In the genomic region with DNA sequence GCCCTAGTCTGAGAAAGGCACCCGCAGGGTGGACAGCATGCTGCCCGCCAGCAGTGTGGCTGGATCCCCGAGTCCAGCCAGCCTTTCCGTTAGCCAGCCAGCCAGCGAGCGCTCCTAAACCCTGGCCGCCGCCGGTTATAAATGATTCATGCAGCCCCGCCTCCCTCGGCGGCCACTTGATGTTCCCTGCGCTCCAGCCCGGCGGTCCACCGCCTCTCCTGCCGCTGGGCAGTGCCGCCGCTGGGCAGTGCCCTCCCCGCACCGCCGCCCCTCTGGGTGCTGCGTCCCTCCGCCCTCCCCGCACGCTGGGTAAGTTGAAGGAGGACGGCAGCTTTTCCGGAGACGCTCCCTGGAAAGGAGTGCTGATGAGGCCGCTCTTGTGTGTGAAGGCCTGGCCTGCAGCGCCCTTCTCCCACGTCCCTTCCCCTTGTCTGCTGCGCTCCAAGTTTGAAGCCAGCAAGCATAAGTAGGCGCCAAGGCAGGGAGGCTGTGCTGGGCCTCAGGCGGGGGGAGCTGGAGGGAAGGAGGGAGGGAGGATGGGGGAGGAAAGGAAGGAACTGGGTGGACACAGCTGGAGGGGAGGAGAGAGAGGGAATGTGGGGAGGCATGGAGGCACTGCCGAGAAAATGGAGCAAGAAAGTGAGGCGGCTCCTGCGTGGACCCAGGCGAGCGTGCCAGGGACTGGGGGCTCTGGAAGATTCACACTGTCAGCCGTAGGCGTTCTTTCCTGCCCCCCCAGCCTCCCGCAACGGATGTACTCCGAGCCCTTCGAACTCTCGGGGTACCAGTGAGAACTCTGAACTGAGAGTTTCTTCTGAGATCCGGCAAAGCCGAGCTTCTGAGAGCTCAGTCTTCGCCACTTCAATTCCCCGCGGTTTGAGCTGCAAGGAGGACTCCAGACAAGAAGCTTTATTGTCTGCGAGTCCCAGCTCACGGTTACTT, we compare ENCODE assay signal across 9 cellular contexts.
DNase-seq lines count a peak whose midpoint lies in the region; ATAC-seq, FAIRE-seq and TF ChIP-seq lines count a peak whose summit lies in the region.
"Had no signal": no experiment of that assay in that cellular context is flagged by ENCODE, and none has a peak within 500 bp of the region (broad histone marks: within the 10 kb centered on the region; RNA-seq: fewer than 3 reads in every experiment).

No MANE protein-coding gene starts in this region.

- H3K27ac ChIP-seq in endothelial cell of umbilical vein (ENCODE audit: insufficient read depth, low read depth, low read length) = no peak overlapping the region
- peak overlapping the region; percentile 80 for H3K27ac ChIP-seq in mesenchymal stem cell (ENCODE audit: low read length, poor library complexity, severe bottlenecking)
- H3K27ac ChIP-seq in urinary bladder (ENCODE audit: low read depth) = peak overlapping the region; percentile 69
- H3K27ac ChIP-seq in CD4-positive, alpha-beta T cell (ENCODE audit: low read depth, low read length) = no peak overlapping the region
- H3K27ac ChIP-seq: BLaER1 had no signal

- H3K4me1 ChIP-seq in endothelial cell of umbilical vein (ENCODE audit: control insufficient read depth, extremely low read depth, insufficient read depth, low read length) (peaks cover 5% of the 10 kb centered on the region), mesenchymal stem cell (ENCODE audit: control insufficient read depth, insufficient read depth, low read depth, low read length) (peaks cover 67% of the 10 kb centered on the region), urinary bladder (ENCODE audit: insufficient read depth) (no peaks in the 10 kb centered on the region)
- H3K4me1 ChIP-seq: BLaER1 had no signal

- H2BK5ac ChIP-seq in mesenchymal stem cell (ENCODE audit: low read depth, low read length, poor library complexity, severe bottlenecking) = peak overlapping the region; percentile 57

- FAIRE-seq in endothelial cell of umbilical vein (lab: Jason Lieb, UNC) = peak; percentile 66

- H3K18ac ChIP-seq in mesenchymal stem cell (ENCODE audit: low read depth in 1 of 2, low read length in 2 of 2) = peak overlapping the region; percentile 47 to 93

- H4K91ac ChIP-seq in mesenchymal stem cell (ENCODE audit: low read length) = peak overlapping the region; percentile 81

- peak; percentile 45 for DNase-seq in NCI-H82 (lab: John Stamatoyannopoulos, UW)
- no peak for DNase-seq in NCI-H82 treated with DMSO at 0.1 percent for 48 hours (lab: John Stamatoyannopoulos, UW; ENCODE audit: unreplicated experiment)
- peak; percentile 60 for DNase-seq in endothelial cell of umbilical vein (ENCODE audit: low read depth, low spot score)
- DNase-seq in mesenchymal stem cell = peak; percentile 89
- no peak for DNase-seq in NCI-H2081 treated with DMSO at 0.1 percent for 48 hours (lab: John Stamatoyannopoulos, UW)
- no peak for DNase-seq in CD4-positive, alpha-beta T cell
- DNase-seq in GM10266 (ENCODE audit: extremely low spot score) = no peak

- H3K4me3 ChIP-seq in endothelial cell of umbilical vein (replicated peaks in 1 of 3; ENCODE audit: insufficient read depth in 1 of 3, low read depth in 1 of 3, low read length in 3 of 3) (no peak overlapping the region), mesenchymal stem cell (ENCODE audit: insufficient read depth in 1 of 2, low read depth in 1 of 2, low read length in 2 of 2) (peak overlapping the region; percentile 50 to 78), urinary bladder (ENCODE audit: low read depth, low read length) (peak overlapping the region; percentile 21)
- H3K4me3 ChIP-seq: BLaER1 had no signal

- H4K20me1 ChIP-seq in endothelial cell of umbilical vein (replicated peaks; ENCODE audit: control insufficient read depth, extremely low read depth, insufficient read depth, low read length) = no peaks in the 10 kb centered on the region
- H4K20me1 ChIP-seq: BLaER1 had no signal

- peak overlapping the region; percentile 77 to 83 for H3K4ac ChIP-seq in mesenchymal stem cell (ENCODE audit: low read depth in 1 of 2, low read length in 2 of 2)

- no peak for ATAC-seq in CD4-positive, alpha-beta T cell (ENCODE audit: poor library complexity)

- H3K9ac ChIP-seq in endothelial cell of umbilical vein (replicated peaks; ENCODE audit: extremely low read depth, insufficient read depth, low read length) = no peak overlapping the region
- H3K9ac ChIP-seq in mesenchymal stem cell (ENCODE audit: low read length) = peak overlapping the region; percentile 79
- H3K9ac ChIP-seq: BLaER1 had no signal

- dilution Hi-C loops in endothelial cell of umbilical vein (cut with MboI; ENCODE audit: extremely low pct_ligation_motif_present, low sequenced_read_pairs) = no loop called here

- H3K23ac ChIP-seq in mesenchymal stem cell (ENCODE audit: low read length in 2 of 2) = no peak overlapping the region

- H3K4me2 ChIP-seq in endothelial cell of umbilical vein (ENCODE audit: insufficient read depth, low read length) (peak overlapping the region; percentile 3), mesenchymal stem cell (ENCODE audit: low read length, poor library complexity, severe bottlenecking) (peak overlapping the region; percentile 58)
- H3K4me2 ChIP-seq: BLaER1 had no signal

- no peaks in the 10 kb centered on the region for H3K36me3 Mint-ChIP-seq in CD4-positive, alpha-beta T cell (ENCODE audit: low read depth)

- H3K27me3 Mint-ChIP-seq in CD4-positive, alpha-beta T cell = peaks cover 42% of the 10 kb centered on the region

- H2BK15ac ChIP-seq in mesenchymal stem cell (ENCODE audit: low read depth, poor library complexity, severe bottlenecking) = peak overlapping the region; percentile 34

- BruUV-seq in endothelial cell of umbilical vein (replicated peaks; lab: Mats Ljungman, UMichigan) = no TSS peak

- H3K27ac Mint-ChIP-seq in CD4-positive, alpha-beta T cell = no peak overlapping the region

- TF ChIP-seq POLR2A in endothelial cell of umbilical vein (IDR thresholded peaks at IDR 0.05; ENCODE audit: low read depth, low read length) = no peak

- H3K79me1 ChIP-seq in mesenchymal stem cell (replicated peaks; ENCODE audit: low read length, poor library complexity, severe bottlenecking) = peaks cover 41% of the 10 kb centered on the region

- no peaks in the 10 kb centered on the region for H3K79me2 ChIP-seq in endothelial cell of umbilical vein (ENCODE audit: control insufficient read depth, insufficient read depth, low read length)

- no peaks in the 10 kb centered on the region for H3K4me1 Mint-ChIP-seq in CD4-positive, alpha-beta T cell (ENCODE audit: low read depth)

- H2AFZ ChIP-seq in endothelial cell of umbilical vein (ENCODE audit: low read depth, low read length) = peak overlapping the region; percentile 44
- H2AFZ ChIP-seq in mesenchymal stem cell (ENCODE audit: low read depth, low read length) = no peak overlapping the region

- whole genome bisulfite sequencing in mesenchymal stem cell = 37% methylated on average over 53 of the region's 54 CpGs
- 2% methylated on average over 54 of the region's 54 CpGs for WGBS in urinary bladder

- peak overlapping the region; percentile 96 for H4K8ac ChIP-seq in mesenchymal stem cell (ENCODE audit: low read length)

- POLR2A ChIA-PET in endothelial cell of umbilical vein (lab: Charles Lee) = no interaction called here
- POLR2A ChIA-PET in CD4-positive, alpha-beta T cell (lab: Charles Lee) = no interaction called here

- no peaks in the 10 kb centered on the region for H3K9me1 ChIP-seq in endothelial cell of umbilical vein (replicated peaks; ENCODE audit: control insufficient read depth, extremely low read depth, insufficient read depth, low read length)

- H3K9me3 ChIP-seq in endothelial cell of umbilical vein (replicated peaks; ENCODE audit: control insufficient read depth, insufficient read depth, low read length) (no peaks in the 10 kb centered on the region), mesenchymal stem cell (ENCODE audit: control insufficient read depth, low read length) (no peaks in the 10 kb centered on the region)
- H3K9me3 ChIP-seq in CD4-positive, alpha-beta T cell (ENCODE audit: control insufficient read depth, low read length) = no peaks in the 10 kb centered on the region
- H3K9me3 ChIP-seq: BLaER1 had no signal

- H3K9me3 Mint-ChIP-seq in CD4-positive, alpha-beta T cell = no peaks in the 10 kb centered on the region

- no peak overlapping the region for H2BK120ac ChIP-seq in mesenchymal stem cell (ENCODE audit: low read depth, low read length)

- H2AK5ac ChIP-seq in mesenchymal stem cell (ENCODE audit: low read length, severe bottlenecking) = no peak overlapping the region

- H2BK12ac ChIP-seq in mesenchymal stem cell (ENCODE audit: low read length in 2 of 2) = peak overlapping the region; percentile 64 to 81

- H3K14ac ChIP-seq in mesenchymal stem cell (ENCODE audit: low read length in 2 of 2) = peak overlapping the region in 1 of 2 experiments; percentile 88

- TF ChIP-seq CTCF in endothelial cell of umbilical vein (IDR thresholded peaks at IDR 0.05; ENCODE audit: extremely low read depth in 1 of 2, insufficient read depth in 1 of 2, low read depth in 1 of 2, low read length in 2 of 2) (no peak), GM10266 (IDR thresholded peaks at IDR 0.05; ENCODE audit: control insufficient read depth, insufficient read depth, low read depth, missing control alignments) (no peak)
- no peak for TF ChIP-seq CTCF in CD4-positive, alpha-beta T cell (IDR thresholded peaks at IDR 0.05)

- no peak overlapping the region for H3K4me3 Mint-ChIP-seq in CD4-positive, alpha-beta T cell

- peaks cover 4 to 10% of the 10 kb centered on the region in 2 experiments for H3K27me3 ChIP-seq in endothelial cell of umbilical vein (ENCODE audit: control insufficient read depth in 2 of 2, insufficient read depth in 2 of 2, low read length in 2 of 2)
- H3K27me3 ChIP-seq in mesenchymal stem cell (ENCODE audit: control insufficient read depth in 1 of 2, insufficient read depth in 1 of 2, low read length in 2 of 2) = no peaks in the 10 kb centered on the region
- H3K27me3 ChIP-seq in CD4-positive, alpha-beta T cell (ENCODE audit: control insufficient read depth, insufficient read depth, low read length) = peaks cover 16% of the 10 kb centered on the region

- CTCF ChIA-PET in endothelial cell of umbilical vein (lab: Charles Lee) = interaction anchor here (0.9 to 1.3 kb wide), 4 partner anchors 8 to 212 kb away, joined by 3 to 4 read pairs (median 3); no protein-coding TSS in a partner anchor
- CTCF ChIA-PET in CD4-positive, alpha-beta T cell (lab: Charles Lee) = no interaction called here

- intact Hi-C loops in endothelial cell of umbilical vein (cut with micrococcal nuclease) = loop anchor here (5.0 kb wide), 4 partner anchors 80 to 205 kb away; a partner anchor contains a TSS
- intact Hi-C loops in CD4-positive, alpha-beta T cell (cut with DNase I, micrococcal nuclease) = no loop called here

- no peaks in the 10 kb centered on the region for H3K36me3 ChIP-seq in endothelial cell of umbilical vein (ENCODE audit: control insufficient read depth in 2 of 2, extremely low read depth in 1 of 2, insufficient read depth in 2 of 2, low read length in 2 of 2)
- H3K36me3 ChIP-seq in mesenchymal stem cell (ENCODE audit: control insufficient read depth in 1 of 2, insufficient read depth in 2 of 2, low read depth in 1 of 2, low read length in 2 of 2) = peaks cover 0 to 5% of the 10 kb centered on the region in 2 experiments
- no peaks in the 10 kb centered on the region for H3K36me3 ChIP-seq in urinary bladder (ENCODE audit: insufficient read depth)
- H3K36me3 ChIP-seq: BLaER1 had no signal

TF ChIP-seq in endothelial cell of umbilical vein, 7 proteins besides CTCF, POLR2A, EP300 and RAD21 (continues in another document):
- TF ChIP-seq GATA2 (IDR thresholded peaks at IDR 0.05; ENCODE audit: insufficient read depth, insufficient read length, low read depth, low read length) (no peak), MYC (IDR thresholded peaks at IDR 0.05; ENCODE audit: low read depth, low read length) (no peak)

Comparison
In these comparisons a context has a peak if more than half of its experiments do, and no peak if none do; other contexts are left out.
1. DNase-seq: peak in NCI-H82 (single experiment), endothelial cell of umbilical vein (single experiment) and mesenchymal stem cell (single experiment); none in NCI-H82 treated with DMSO at 0.1 percent for 48 hours (single experiment), NCI-H2081 treated with DMSO at 0.1 percent for 48 hours (single experiment), CD4-positive, alpha-beta T cell (0 of 10) and GM10266 (single experiment).
2. H3K27ac ChIP-seq: peak in mesenchymal stem cell (single experiment) and urinary bladder (single experiment); none in endothelial cell of umbilical vein (single experiment) and CD4-positive, alpha-beta T cell (single experiment).
3. H3K4me3 ChIP-seq: peak in mesenchymal stem cell (2 of 2) and urinary bladder (single experiment); none in endothelial cell of umbilical vein (0 of 3).